ENCODE assay signal across 8 cellular contexts in genomic region chr11:107457558-107458271, GRCh38.
A peak's percentile ranks its signal among the peaks of the same experiment; 100 is the strongest.
DNase-seq lines count a peak whose midpoint lies in the region; ATAC-seq and TF ChIP-seq lines count a peak whose summit lies in the region.

Gene CWF19L2, minus strand, starts transcription at chr11:107457825. Its CDS starts 9 bp downstream, at chr11:107457816.

- peak; percentile 93 for DNase-seq in D341Med (ENCODE audit: low spot score)
- peak; percentile 62 for DNase-seq in HuH-7 (ENCODE audit: low spot score)
- DNase-seq in activated CD8-positive, alpha-beta memory T cell treated with anti-CD3 and anti-CD28 coated beads, Interleukin-2, amount 50 U/mL, for 48 hours: peak; percentile 87
- peak; percentile 92 for DNase-seq in epidermal melanocyte (ENCODE audit: insufficient read length, low spot score)
- DNase-seq in middle frontal gyrus (ENCODE audit: extremely low spot score, low spot score): peak; percentile 93
- DNase-seq in stimulated activated CD8-positive, alpha-beta memory T cell treated with anti-CD3 and anti-CD28 coated beads, Interleukin-2, amount 100 ng/mL, for 48 hours (ENCODE audit: low read depth in 2 of 2): peak; percentile 75 to 78

- peak within 1 kb of the TSS; percentile 95 for H3K4me3 ChIP-seq in OCI-LY3 (ENCODE audit: low read length)

- peak; percentile 98 for ATAC-seq in GM21515 (IDR thresholded peaks at IDR 0.05; ENCODE audit: unreplicated experiment)

- peak within 1 kb of the TSS; percentile 91 for H3K9ac ChIP-seq in OCI-LY3 (ENCODE audit: low read length)

- no peaks in the 10 kb centered on the region for H4K20me1 ChIP-seq in OCI-LY3 (ENCODE audit: insufficient read depth, low read length)

- H2AFZ ChIP-seq in OCI-LY3 (ENCODE audit: low read depth, low read length): peak within 1 kb of the TSS; percentile 95

- no peaks in the 10 kb centered on the region for H3K9me3 ChIP-seq in OCI-LY3 (ENCODE audit: insufficient read depth, low read length)

- H3K27me3 ChIP-seq in OCI-LY3 (ENCODE audit: low read depth, low read length): no peaks in the 10 kb centered on the region

- TF ChIP-seq CTCF in OCI-LY3 (IDR thresholded peaks at IDR 0.05; ENCODE audit: low read depth, low read length): no peak

- H3K36me3 ChIP-seq in OCI-LY3 (replicated peaks; ENCODE audit: low read depth, low read length): no peaks in the 10 kb centered on the region

- peak within 1 kb of the TSS; percentile 74 for H3K4me2 ChIP-seq in OCI-LY3 (ENCODE audit: low read length)

- H3K79me2 ChIP-seq in OCI-LY3 (ENCODE audit: low read length): peaks cover 19% of the 10 kb centered on the region

- peak within 1 kb of the TSS; percentile 78 for H3K27ac ChIP-seq in OCI-LY3 (ENCODE audit: low read length)

- peaks cover 7% of the 10 kb centered on the region for H3K4me1 ChIP-seq in OCI-LY3 (ENCODE audit: low read length)

Comparison
In these comparisons a context has a peak if more than half of its experiments do, and no peak if none do; other contexts are left out.
1. Peak in every context shown above with its lines: DNase-seq, ATAC-seq, H3K4me3 ChIP-seq and H3K27ac ChIP-seq.